Comparison of ENCODE assay signal across 1 cellular context in the genomic region with DNA sequence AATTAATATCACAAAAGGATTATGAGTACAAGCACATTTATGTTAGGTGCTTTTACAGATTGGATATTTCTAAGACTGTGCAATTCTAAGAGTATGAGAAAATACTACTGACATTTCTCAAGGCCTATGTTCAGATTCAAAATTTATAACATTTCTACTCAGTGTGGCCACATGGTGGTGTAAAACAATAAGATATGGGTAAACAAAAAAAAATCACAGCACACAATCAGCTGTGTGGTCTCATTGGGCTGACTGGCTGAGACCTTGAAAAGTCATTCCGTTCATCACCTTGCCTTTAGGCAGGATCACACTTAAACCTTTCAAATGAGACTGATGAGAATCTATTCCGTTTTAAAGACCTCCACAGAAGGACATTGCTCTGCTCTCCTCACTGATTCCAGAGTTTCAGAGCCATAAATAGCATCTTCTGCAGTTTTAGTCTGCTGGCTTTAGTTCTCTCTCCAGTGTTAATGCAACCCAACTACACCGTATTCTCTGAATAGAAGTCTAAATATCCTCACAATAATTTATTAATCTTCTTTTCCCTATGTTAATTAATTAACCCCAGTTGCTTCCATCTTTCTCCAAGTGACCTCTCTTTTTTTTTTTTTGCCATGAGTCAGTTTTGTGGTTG.
TF ChIP-seq lines count a peak whose summit lies in the region.

No MANE protein-coding gene starts in this region.

TF ChIP-seq in HCT116, 20 proteins besides CTCF, POLR2A, EP300 and RAD21 (continued from another document):
- TF ChIP-seq ATF3 (IDR thresholded peaks at IDR 0.05) = no peak
- no peak for TF ChIP-seq REST (IDR thresholded peaks at IDR 0.05; ENCODE audit: low read depth)
- no peak for TF ChIP-seq ZFX (IDR thresholded peaks at IDR 0.05)
- no peak for TF ChIP-seq SIN3A (IDR thresholded peaks at IDR 0.05; ENCODE audit: low read depth)
- TF ChIP-seq ZNF274 (IDR thresholded peaks at IDR 0.05; ENCODE audit: low read depth, low read length) = no peak
- TF ChIP-seq SP1 (IDR thresholded peaks at IDR 0.05; ENCODE audit: low read depth) = no peak
- no peak for TF ChIP-seq JUND (IDR thresholded peaks at IDR 0.05)
- TF ChIP-seq FOSL1 (IDR thresholded peaks at IDR 0.05; ENCODE audit: low read depth) = no peak
- TF ChIP-seq EZH2phosphoT487 (IDR thresholded peaks at IDR 0.05; ENCODE audit: borderline replicate concordance) = no peak
